1 cellular context compared by ENCODE assay signal in genomic region chr1:247390116-247390791, GRCh38.
TF ChIP-seq lines count a peak whose summit lies in the region.

No MANE protein-coding gene starts in this region.

TF ChIP-seq in GM12878, 131 proteins besides CTCF, POLR2A, EP300 and RAD21 (continued from another document and continues in another):
- TF ChIP-seq HSF1 (IDR thresholded peaks at IDR 0.05; ENCODE audit: low read depth, low read length) = no peak
- TF ChIP-seq POLR2AphosphoS5 (IDR thresholded peaks at IDR 0.05; ENCODE audit: low read length) = no peak
- TF ChIP-seq RELB (IDR thresholded peaks at IDR 0.05; ENCODE audit: low read depth) = peak; percentile 92
- peak; percentile 40 for TF ChIP-seq KLF5 (IDR thresholded peaks at IDR 0.05; ENCODE audit: partially characterized antibody)
- TF ChIP-seq ZBTB40 (IDR thresholded peaks at IDR 0.05; ENCODE audit: borderline replicate concordance) = no peak; the same call in 1 of the 2 replicates
- no peak for TF ChIP-seq ZNF687 (IDR thresholded peaks at IDR 0.05)
- TF ChIP-seq MAX (IDR thresholded peaks at IDR 0.05; ENCODE audit: low read depth, low read length) = no peak
- TF ChIP-seq FOS (IDR thresholded peaks at IDR 0.05; ENCODE audit: borderline replicate concordance, extremely low read depth, insufficient read length) = no peak
- peak; percentile 68; the same call in 1 of the 2 replicates for TF ChIP-seq DPF2 (IDR thresholded peaks at IDR 0.05)
- TF ChIP-seq WRNIP1 (IDR thresholded peaks at IDR 0.05; ENCODE audit: borderline replicate concordance, low read depth, low read length) = no peak
- no peak for TF ChIP-seq SMAD1 (IDR thresholded peaks at IDR 0.05; ENCODE audit: low read depth, partially characterized antibody)
- no peak for TF ChIP-seq ESRRA (IDR thresholded peaks at IDR 0.05; ENCODE audit: low read length)
- TF ChIP-seq BCL3 (IDR thresholded peaks at IDR 0.05; ENCODE audit: borderline replicate concordance, insufficient read depth, low read depth, low read length, poor library complexity, severe bottlenecking) = peak; percentile 78
- no peak for TF ChIP-seq SUPT20H (IDR thresholded peaks at IDR 0.05; ENCODE audit: borderline replicate concordance, control insufficient read depth, low read depth, low read length)
- TF ChIP-seq SPI1 (IDR thresholded peaks at IDR 0.05; ENCODE audit: borderline replicate concordance, insufficient read depth, low read depth, low read length) = peak; percentile 38
- no peak for TF ChIP-seq SIN3A (IDR thresholded peaks at IDR 0.05; ENCODE audit: low read depth, low read length)
- peak; percentile 84 for TF ChIP-seq ATF2 (IDR thresholded peaks at IDR 0.05; ENCODE audit: low read length)
- TF ChIP-seq ZNF592 (IDR thresholded peaks at IDR 0.05) = peak; percentile 51; the same call in 1 of the 2 replicates
- TF ChIP-seq ZNF622 (IDR thresholded peaks at IDR 0.05) = no peak
- peak; percentile 74; the same call in 1 of the 2 replicates for TF ChIP-seq RB1 (IDR thresholded peaks at IDR 0.05; ENCODE audit: borderline replicate concordance)
- 0 out of 2 replicates have a peak, but pooled peaks have one; percentile 5 for TF ChIP-seq YBX1 (IDR thresholded peaks at IDR 0.05)
- TF ChIP-seq CREM (IDR thresholded peaks at IDR 0.05; ENCODE audit: low read depth) = peak; percentile 84
- no peak for TF ChIP-seq BRCA1 (IDR thresholded peaks at IDR 0.05; ENCODE audit: low read depth, low read length)
- no peak for TF ChIP-seq SREBF1 (IDR thresholded peaks at IDR 0.05; ENCODE audit: low read length)
- TF ChIP-seq E2F8 (IDR thresholded peaks at IDR 0.05; ENCODE audit: low read depth, partially characterized antibody) = peak; percentile 55
- peak; percentile 87 for TF ChIP-seq ATF7 (IDR thresholded peaks at IDR 0.05; ENCODE audit: low read depth)
- TF ChIP-seq HDGF (IDR thresholded peaks at IDR 0.05) = no peak; the same call in 1 of the 2 replicates
- no peak for TF ChIP-seq USF1 (IDR thresholded peaks at IDR 0.05; ENCODE audit: borderline replicate concordance, extremely low read length, insufficient read depth, low read depth, low read length)
- TF ChIP-seq IKZF2 (IDR thresholded peaks at IDR 0.05) = peak; percentile 92
- no peak for TF ChIP-seq ZNF24 (IDR thresholded peaks at IDR 0.05)
- TF ChIP-seq ZZZ3 (IDR thresholded peaks at IDR 0.05; ENCODE audit: control insufficient read depth, insufficient read length, low read depth) = no peak
- no peak for TF ChIP-seq KDM1A (IDR thresholded peaks at IDR 0.05; ENCODE audit: borderline replicate concordance)
- TF ChIP-seq JUNB (IDR thresholded peaks at IDR 0.05) = peak; percentile 67; the same call in 1 of the 2 replicates
- TF ChIP-seq CHD1 (IDR thresholded peaks at IDR 0.05; ENCODE audit: low read depth, low read length) = no peak
- TF ChIP-seq SIX5 (IDR thresholded peaks at IDR 0.05; ENCODE audit: low read depth, low read length, severe bottlenecking) = no peak
